ENCODE assay signal across 1 cellular context in genomic region chr11:116605543-116605942, GRCh38.
TF ChIP-seq lines count a peak whose summit lies in the region.

No MANE protein-coding gene starts in this region.

TF ChIP-seq in HepG2, 621 proteins besides CTCF, POLR2A, EP300 and RAD21 (continued from another document and continues in another):
- peak; percentile 83; the same call in 1 of the 2 replicates for TF ChIP-seq ZNF766 (CRISPR knock-in tag; IDR thresholded peaks at IDR 0.05; ENCODE audit: borderline replicate concordance)
- no peak for TF ChIP-seq ZNF552 (CRISPR knock-in tag; IDR thresholded peaks at IDR 0.05; ENCODE audit: borderline replicate concordance)
- TF ChIP-seq ZNF513 (CRISPR knock-in tag; conservative IDR thresholded peaks at IDR 0.05) = no peak
- no peak for TF ChIP-seq TFAP4 (IDR thresholded peaks at IDR 0.05; ENCODE audit: borderline replicate concordance, low read depth)
- TF ChIP-seq NFATC3 (CRISPR knock-in tag; IDR thresholded peaks at IDR 0.05) = no peak
- TF ChIP-seq SRSF1 (optimal IDR thresholded peaks at IDR 0.05; ENCODE audit: low read depth, low read length) = no peak
- no peak for TF ChIP-seq TCF7 (IDR thresholded peaks at IDR 0.05; ENCODE audit: low read depth)
- peak; percentile 55; the same call in 1 of the 2 replicates for TF ChIP-seq ZNF644 (CRISPR knock-in tag; IDR thresholded peaks at IDR 0.05; ENCODE audit: low read depth)
- no peak for TF ChIP-seq ZFP62 (CRISPR knock-in tag; IDR thresholded peaks at IDR 0.05)
- TF ChIP-seq ZNF652 (CRISPR knock-in tag; IDR thresholded peaks at IDR 0.05; ENCODE audit: borderline replicate concordance, low read depth) = no peak; the same call in 1 of the 2 replicates
- no peak for TF ChIP-seq ZNF253 (CRISPR knock-in tag; IDR thresholded peaks at IDR 0.05; ENCODE audit: borderline replicate concordance)
- peak; percentile 83 for TF ChIP-seq DBP (CRISPR knock-in tag; IDR thresholded peaks at IDR 0.05; ENCODE audit: not compliant biosample characterization)
- no peak for TF ChIP-seq ZC3H13 (CRISPR knock-in tag; IDR thresholded peaks at IDR 0.05)
- TF ChIP-seq GABPB1 (CRISPR knock-in tag; IDR thresholded peaks at IDR 0.05) = no peak; the same call in 1 of the 2 replicates
- no peak for TF ChIP-seq ZNF280B (CRISPR knock-in tag; IDR thresholded peaks at IDR 0.05; ENCODE audit: borderline replicate concordance)
- TF ChIP-seq SKI (IDR thresholded peaks at IDR 0.05; ENCODE audit: partially characterized antibody) = no peak
- 0 out of 2 replicates have a peak, but pooled peaks have one; percentile 54 for TF ChIP-seq ZNF274 (CRISPR knock-in tag; IDR thresholded peaks at IDR 0.05)
- TF ChIP-seq ZBTB7B (CRISPR knock-in tag; IDR thresholded peaks at IDR 0.05) = peak; percentile 50; the same call in 1 of the 2 replicates
- TF ChIP-seq FOXO1 (CRISPR knock-in tag; IDR thresholded peaks at IDR 0.05) = peak; percentile 49; the same call in 1 of the 2 replicates
- TF ChIP-seq CBX1 (IDR thresholded peaks at IDR 0.05; ENCODE audit: low read depth) = no peak
- 0 out of 2 replicates have a peak, but pooled peaks have one; percentile 29 for TF ChIP-seq ZNF33B (CRISPR knock-in tag; IDR thresholded peaks at IDR 0.05)
- TF ChIP-seq ZNF136 (CRISPR knock-in tag; IDR thresholded peaks at IDR 0.05; ENCODE audit: low read depth) = no peak
- TF ChIP-seq ZNF34 (CRISPR knock-in tag; IDR thresholded peaks at IDR 0.05; ENCODE audit: borderline replicate concordance) = no peak
- no peak for TF ChIP-seq ZNF550 (CRISPR knock-in tag; IDR thresholded peaks at IDR 0.05; ENCODE audit: borderline replicate concordance)
- no peak for TF ChIP-seq ZNF512 (CRISPR knock-in tag; IDR thresholded peaks at IDR 0.05)
- TF ChIP-seq TBP (CRISPR knock-in tag; IDR thresholded peaks at IDR 0.05) = no peak
- TF ChIP-seq FOXP1 (IDR thresholded peaks at IDR 0.05) = no peak
- TF ChIP-seq FOXP1 (CRISPR knock-in tag; IDR thresholded peaks at IDR 0.05) = no peak
- TF ChIP-seq NR0B2 (CRISPR knock-in tag; IDR thresholded peaks at IDR 0.05) = no peak
- no peak for TF ChIP-seq BRF2 (CRISPR knock-in tag; IDR thresholded peaks at IDR 0.05)
- peak; percentile 96 for TF ChIP-seq BORCS8-MEF2B (CRISPR knock-in tag; IDR thresholded peaks at IDR 0.05)
- TF ChIP-seq ZBTB14 (CRISPR knock-in tag; IDR thresholded peaks at IDR 0.05) = no peak
- no peak for TF ChIP-seq ZKSCAN1 (IDR thresholded peaks at IDR 0.05; ENCODE audit: low read length)
- TF ChIP-seq U2AF2 (IDR thresholded peaks at IDR 0.05; ENCODE audit: low read depth, low read length) = no peak
- TF ChIP-seq PHB2 (IDR thresholded peaks at IDR 0.05; ENCODE audit: partially characterized antibody) = no peak
- peak; percentile 98 for TF ChIP-seq ZNF264 (CRISPR knock-in tag; IDR thresholded peaks at IDR 0.05)
- 0 out of 2 replicates have a peak, but pooled peaks have one; percentile 47 for TF ChIP-seq BCL3 (CRISPR knock-in tag; IDR thresholded peaks at IDR 0.05)
- TF ChIP-seq HNF1A (IDR thresholded peaks at IDR 0.05; ENCODE audit: low read depth) = no peak
- no peak for TF ChIP-seq HNF1A (CRISPR knock-in tag; IDR thresholded peaks at IDR 0.05; ENCODE audit: borderline replicate concordance)
- no peak for TF ChIP-seq MZF1 (CRISPR knock-in tag; IDR thresholded peaks at IDR 0.05; ENCODE audit: borderline replicate concordance)
- TF ChIP-seq PLSCR1 (CRISPR knock-in tag; IDR thresholded peaks at IDR 0.05; ENCODE audit: borderline replicate concordance) = no peak
- peak; percentile 39; the same call in 1 of the 2 replicates for TF ChIP-seq SKIL (CRISPR knock-in tag; IDR thresholded peaks at IDR 0.05; ENCODE audit: borderline replicate concordance)
- TF ChIP-seq AGO1 (IDR thresholded peaks at IDR 0.05; ENCODE audit: low read depth, low read length, poor library complexity, severe bottlenecking) = no peak
- no peak for TF ChIP-seq CERS6 (CRISPR knock-in tag; IDR thresholded peaks at IDR 0.05)
